Comparison of ENCODE assay signal across 43 cellular contexts in the genomic region with DNA sequence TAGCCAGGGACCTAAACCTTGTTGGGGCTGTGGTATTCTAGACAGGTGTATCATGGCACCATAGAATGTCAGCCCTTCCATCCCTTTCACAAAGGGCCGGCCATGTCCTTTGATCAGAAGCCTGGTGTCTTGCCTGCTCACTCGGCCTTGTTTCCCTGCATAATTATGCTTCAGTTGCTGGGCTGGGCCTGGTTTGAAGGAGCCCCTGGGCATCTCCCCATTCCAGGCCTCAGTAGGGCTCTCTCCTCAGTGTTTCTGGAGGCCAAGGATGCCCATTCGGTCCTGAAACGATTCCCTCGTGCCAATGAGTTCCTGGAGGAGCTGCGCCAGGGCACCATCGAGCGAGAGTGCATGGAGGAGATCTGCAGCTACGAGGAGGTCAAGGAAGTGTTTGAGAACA. TPM values are rescaled to one million over a fixed set of nuclear protein-coding genes. Genes with fewer than 3 reads are reported as not detected.
"Had no signal": no experiment of that assay in that cellular context is flagged by ENCODE, and none has a peak within 500 bp of the region (broad histone marks: within the 10 kb centered on the region; RNA-seq: fewer than 3 reads in every experiment).

No MANE protein-coding gene starts in this region.

- H3K9me3 ChIP-seq: adrenal gland, ascending aorta, body of pancreas, breast epithelium had no signal

- H3K4me3 ChIP-seq: adrenal gland, ascending aorta, body of pancreas, breast epithelium, cardiac muscle cell had no signal

- H3K9me3 Mint-ChIP-seq: activated naive CD4-positive, alpha-beta T cell treated with anti-CD3 and anti-CD28 coated beads for 36 hours; activated naive CD4-positive, alpha-beta T cell treated with anti-CD3 and anti-CD28 coated beads, Interleukin-2, amount 10 ng/mL, durations not matched to agents 7 days and 5 days; activated naive CD4-positive, alpha-beta T cell treated with anti-CD3 and anti-CD28 coated beads, Interleukin-2, amount 50 U/mL, for 24 hours; activated naive CD4-positive, alpha-beta T cell treated with anti-CD3 and anti-CD28 coated beads, Interleukin-2, amount 50 U/mL, for 72 hours; activated naive CD8-positive, alpha-beta T cell treated with anti-CD3 and anti-CD28 coated beads for 36 hours; activated naive CD8-positive, alpha-beta T cell treated with anti-CD3 and anti-CD28 coated beads, Interleukin-2, amount 10 ng/mL, durations not matched to agents 7 days and 5 days; activated naive CD8-positive, alpha-beta T cell treated with anti-CD3 and anti-CD28 coated beads, Interleukin-2, amount 50 U/mL, for 24 hours; activated T-cell treated with anti-CD3 and anti-CD28 coated beads, Interleukin-2, amount 50 U/mL, for 24 hours; activated T-cell treated with anti-CD3 and anti-CD28 coated beads, Interleukin-2, amount 50 U/mL, for 4 hours; activated T-cell treated with anti-CD3 and anti-CD28 coated beads, Interleukin-2, amount 50 U/mL, for 72 hours; activated T-helper 1 cell treated with anti-CD3 and anti-CD28 coated beads, Interleukin-12 subunit alpha, Interleukin-12 subunit beta, Interleukin-2, Interleukin-4 antibody, amounts not matched to agents 30 ng/mL and 10 ng/mL and 1 ng/mL, durations not matched to agents 14 hours and 24 hours and 36 hours; activated T-helper 17 cell treated with anti-CD3 and anti-CD28 coated beads, Interleukin-2, amount 50 U/mL, for 72 hours; activated T-helper 2 cell treated with anti-CD3 and anti-CD28 coated beads, Interferon-gamma antibody, Interleukin-2, Interleukin-4, amounts not matched to agents 10 μg/mL and 5 μg/mL and 100 μg/mL, durations not matched to agents 14 hours and 24 hours and 36 hours; central memory CD8-positive, alpha-beta T cell had no signal

- H3K36me3 ChIP-seq: adrenal gland, ascending aorta, brain microvascular endothelial cell, breast epithelium, cardiac muscle cell had no signal

- H3K27me3 Mint-ChIP-seq: central memory CD8-positive, alpha-beta T cell had no signal

- H3K4me1 ChIP-seq: adrenal gland, ascending aorta, body of pancreas, breast epithelium had no signal

- H3K27ac ChIP-seq: adrenal gland, ascending aorta, body of pancreas, brain microvascular endothelial cell, breast epithelium, cardiac muscle cell had no signal

- H3K36me3 Mint-ChIP-seq: activated naive CD4-positive, alpha-beta T cell treated with anti-CD3 and anti-CD28 coated beads, Interleukin-2, amount 10 ng/mL, durations not matched to agents 7 days and 5 days; activated naive CD4-positive, alpha-beta T cell treated with anti-CD3 and anti-CD28 coated beads, Interleukin-2, amount 50 U/mL, for 24 hours; activated naive CD4-positive, alpha-beta T cell treated with anti-CD3 and anti-CD28 coated beads, Interleukin-2, amount 50 U/mL, for 72 hours; activated naive CD8-positive, alpha-beta T cell; activated naive CD8-positive, alpha-beta T cell treated with anti-CD3 and anti-CD28 coated beads for 36 hours; activated naive CD8-positive, alpha-beta T cell treated with anti-CD3 and anti-CD28 coated beads, Interleukin-2, amount 10 ng/mL, durations not matched to agents 7 days and 5 days; brain had no signal

- DNase-seq: activated effector memory CD4-positive, alpha-beta T cell treated with anti-CD3 and anti-CD28 coated beads, Interleukin-2, amount 50 U/mL, for 16 hours; activated effector memory CD4-positive, alpha-beta T cell treated with Interleukin-2 at 50 U/mL for 16 hours; activated gamma-delta T cell; activated gamma-delta T cell treated with Interleukin-2 at 50 U/mL for 16 hours; activated naive CD4-positive, alpha-beta T cell; activated naive CD4-positive, alpha-beta T cell treated with anti-CD3 and anti-CD28 coated beads for 36 hours; activated naive CD4-positive, alpha-beta T cell treated with anti-CD3 and anti-CD28 coated beads, Interleukin-2, amount 10 ng/mL, durations not matched to agents 7 days and 5 days; activated naive CD4-positive, alpha-beta T cell treated with anti-CD3 and anti-CD28 coated beads, Interleukin-2, amount 50 U/mL, for 16 hours; activated naive CD4-positive, alpha-beta T cell treated with Interleukin-2 at 50 U/mL for 16 hours; activated naive CD8-positive, alpha-beta T cell treated with anti-CD3 and anti-CD28 coated beads for 36 hours; activated naive CD8-positive, alpha-beta T cell treated with anti-CD3 and anti-CD28 coated beads, Interleukin-2, amount 10 ng/mL, durations not matched to agents 7 days and 5 days; activated naive CD8-positive, alpha-beta T cell treated with anti-CD3 and anti-CD28 coated beads, Interleukin-2, amount 50 U/mL, for 24 hours; activated T-cell treated with anti-CD3 and anti-CD28 coated beads for 4 hours; activated T-cell treated with anti-CD3 and anti-CD28 coated beads, Interleukin-2, amount 50 U/mL, for 1 hour; activated T-cell treated with anti-CD3 and anti-CD28 coated beads, Interleukin-2, amount 50 U/mL, for 24 hours; activated T-cell treated with anti-CD3 and anti-CD28 coated beads, Interleukin-2, amount 50 U/mL, for 4 hours; activated T-cell treated with anti-CD3 and anti-CD28 coated beads, Interleukin-2, amount 50 U/mL, for 48 hours; activated T-cell treated with anti-CD3 and anti-CD28 coated beads, Interleukin-2, amount 50 U/mL, for 72 hours; adrenal gland; amniotic stem cell; amygdala; anterior cingulate cortex; aorta; body of pancreas; brain microvascular endothelial cell; caudate nucleus; central memory CD4-positive, alpha-beta T cell; cerebellar nuclear complex had no signal

- ATAC-seq: activated naive CD4-positive, alpha-beta T cell treated with anti-CD3 and anti-CD28 coated beads, Interleukin-2, amount 50 U/mL, for 72 hours; activated naive CD8-positive, alpha-beta T cell treated with anti-CD3 and anti-CD28 coated beads, Interleukin-2, amount 50 U/mL, for 24 hours; activated T-cell treated with anti-CD3 and anti-CD28 coated beads, Interleukin-2, amount 50 U/mL, for 4 hours; activated T-cell treated with anti-CD3 and anti-CD28 coated beads, Interleukin-2, amount 50 U/mL, for 72 hours; activated T-helper 17 cell treated with anti-CD3 and anti-CD28 coated beads, Interleukin-2, amount 50 U/mL, for 72 hours; body of pancreas had no signal

- H3K4me1 Mint-ChIP-seq: activated naive CD4-positive, alpha-beta T cell treated with anti-CD3 and anti-CD28 coated beads, Interleukin-2, amount 10 ng/mL, durations not matched to agents 7 days and 5 days; activated naive CD4-positive, alpha-beta T cell treated with anti-CD3 and anti-CD28 coated beads, Interleukin-2, amount 50 U/mL, for 24 hours; activated naive CD8-positive, alpha-beta T cell treated with anti-CD3 and anti-CD28 coated beads, Interleukin-2, amount 10 ng/mL, durations not matched to agents 7 days and 5 days; activated naive CD8-positive, alpha-beta T cell treated with anti-CD3 and anti-CD28 coated beads, Interleukin-2, amount 50 U/mL, for 24 hours; activated T-helper 17 cell treated with anti-CD3 and anti-CD28 coated beads, Interleukin-2, amount 50 U/mL, for 72 hours; central memory CD8-positive, alpha-beta T cell had no signal

- H3K27me3 ChIP-seq: ascending aorta, body of pancreas, brain microvascular endothelial cell, cardiac muscle cell had no signal

- H3K27ac Mint-ChIP-seq: activated naive CD4-positive, alpha-beta T cell treated with anti-CD3 and anti-CD28 coated beads for 36 hours; activated naive CD4-positive, alpha-beta T cell treated with anti-CD3 and anti-CD28 coated beads, Interleukin-2, amount 10 ng/mL, durations not matched to agents 7 days and 5 days; activated naive CD4-positive, alpha-beta T cell treated with anti-CD3 and anti-CD28 coated beads, Interleukin-2, amount 50 U/mL, for 24 hours; activated naive CD4-positive, alpha-beta T cell treated with anti-CD3 and anti-CD28 coated beads, Interleukin-2, amount 50 U/mL, for 72 hours; activated naive CD8-positive, alpha-beta T cell; activated naive CD8-positive, alpha-beta T cell treated with anti-CD3 and anti-CD28 coated beads for 36 hours; activated naive CD8-positive, alpha-beta T cell treated with anti-CD3 and anti-CD28 coated beads, Interleukin-2, amount 10 ng/mL, durations not matched to agents 7 days and 5 days; activated naive CD8-positive, alpha-beta T cell treated with anti-CD3 and anti-CD28 coated beads, Interleukin-2, amount 50 U/mL, for 24 hours; activated T-cell treated with anti-CD3 and anti-CD28 coated beads, Interleukin-2, amount 50 U/mL, for 24 hours; activated T-cell treated with anti-CD3 and anti-CD28 coated beads, Interleukin-2, amount 50 U/mL, for 72 hours; activated T-helper 1 cell treated with anti-CD3 and anti-CD28 coated beads, Interleukin-12 subunit alpha, Interleukin-12 subunit beta, Interleukin-2, Interleukin-4 antibody, amounts not matched to agents 30 ng/mL and 10 ng/mL and 1 ng/mL, durations not matched to agents 14 hours and 24 hours and 36 hours; activated T-helper 17 cell treated with anti-CD3 and anti-CD28 coated beads, Interleukin-2, amount 50 U/mL, for 72 hours; activated T-helper 2 cell treated with anti-CD3 and anti-CD28 coated beads, Interferon-gamma antibody, Interleukin-2, Interleukin-4, amounts not matched to agents 10 μg/mL and 5 μg/mL and 100 μg/mL, durations not matched to agents 14 hours and 24 hours and 36 hours; brain had no signal

- H3K4me3 Mint-ChIP-seq: activated naive CD4-positive, alpha-beta T cell treated with anti-CD3 and anti-CD28 coated beads for 36 hours; activated naive CD4-positive, alpha-beta T cell treated with anti-CD3 and anti-CD28 coated beads, Interleukin-2, amount 10 ng/mL, durations not matched to agents 7 days and 5 days; activated naive CD4-positive, alpha-beta T cell treated with anti-CD3 and anti-CD28 coated beads, Interleukin-2, amount 50 U/mL, for 24 hours; activated naive CD8-positive, alpha-beta T cell; activated naive CD8-positive, alpha-beta T cell treated with anti-CD3 and anti-CD28 coated beads for 36 hours; activated naive CD8-positive, alpha-beta T cell treated with anti-CD3 and anti-CD28 coated beads, Interleukin-2, amount 10 ng/mL, durations not matched to agents 7 days and 5 days; activated naive CD8-positive, alpha-beta T cell treated with anti-CD3 and anti-CD28 coated beads, Interleukin-2, amount 50 U/mL, for 24 hours; activated T-cell treated with anti-CD3 and anti-CD28 coated beads, Interleukin-2, amount 50 U/mL, for 24 hours; activated T-cell treated with anti-CD3 and anti-CD28 coated beads, Interleukin-2, amount 50 U/mL, for 4 hours; activated T-cell treated with anti-CD3 and anti-CD28 coated beads, Interleukin-2, amount 50 U/mL, for 72 hours; activated T-helper 1 cell treated with anti-CD3 and anti-CD28 coated beads, Interleukin-12 subunit alpha, Interleukin-12 subunit beta, Interleukin-2, Interleukin-4 antibody, amounts not matched to agents 30 ng/mL and 10 ng/mL and 1 ng/mL, durations not matched to agents 14 hours and 24 hours and 36 hours; activated T-helper 17 cell treated with anti-CD3 and anti-CD28 coated beads, Interleukin-2, amount 50 U/mL, for 72 hours; brain; central memory CD8-positive, alpha-beta T cell had no signal

RNA-seq across cellular contexts. Expression of a gene that starts 4.5 kb away (rescaled TPM):
- total RNA-seq: activated naive CD4-positive, alpha-beta T cell treated with anti-CD3 and anti-CD28 coated beads for 36 hours; activated naive CD4-positive, alpha-beta T cell treated with anti-CD3 and anti-CD28 coated beads, Interleukin-2, amount 50 U/mL, for 72 hours; activated naive CD8-positive, alpha-beta T cell treated with anti-CD3 and anti-CD28 coated beads for 36 hours; activated naive CD8-positive, alpha-beta T cell treated with anti-CD3 and anti-CD28 coated beads, Interleukin-2, amount 10 ng/mL, durations not matched to agents 7 days and 5 days; activated T-cell treated with anti-CD3 and anti-CD28 coated beads, Interleukin-2, amount 50 U/mL, for 4 hours; activated T-cell treated with anti-CD3 and anti-CD28 coated beads, Interleukin-2, amount 50 U/mL, for 72 hours; activated T-helper 1 cell treated with anti-CD3 and anti-CD28 coated beads, Interleukin-12 subunit alpha, Interleukin-12 subunit beta, Interleukin-2, Interleukin-4 antibody, amounts not matched to agents 30 ng/mL and 10 ng/mL and 1 ng/mL, durations not matched to agents 14 hours and 24 hours and 36 hours; activated T-helper 17 cell treated with anti-CD3 and anti-CD28 coated beads, Interleukin-2, amount 50 U/mL, for 72 hours; activated T-helper 2 cell treated with anti-CD3 and anti-CD28 coated beads, Interferon-gamma antibody, Interleukin-2, Interleukin-4, amounts not matched to agents 10 μg/mL and 5 μg/mL and 100 μg/mL, durations not matched to agents 14 hours and 24 hours and 36 hours; ascending aorta; bronchial epithelial cell had no signal
- polyA plus RNA-seq: aorta had no signal

RNA-seq across cellular contexts. Expression of a gene that starts 16.1 kb away (rescaled TPM):
- total RNA-seq: activated naive CD4-positive, alpha-beta T cell treated with anti-CD3 and anti-CD28 coated beads for 36 hours; activated naive CD4-positive, alpha-beta T cell treated with anti-CD3 and anti-CD28 coated beads, Interleukin-2, amount 50 U/mL, for 72 hours; activated naive CD8-positive, alpha-beta T cell treated with anti-CD3 and anti-CD28 coated beads for 36 hours; activated naive CD8-positive, alpha-beta T cell treated with anti-CD3 and anti-CD28 coated beads, Interleukin-2, amount 10 ng/mL, durations not matched to agents 7 days and 5 days; activated T-cell treated with anti-CD3 and anti-CD28 coated beads, Interleukin-2, amount 50 U/mL, for 4 hours; activated T-cell treated with anti-CD3 and anti-CD28 coated beads, Interleukin-2, amount 50 U/mL, for 72 hours; activated T-helper 1 cell treated with anti-CD3 and anti-CD28 coated beads, Interleukin-12 subunit alpha, Interleukin-12 subunit beta, Interleukin-2, Interleukin-4 antibody, amounts not matched to agents 30 ng/mL and 10 ng/mL and 1 ng/mL, durations not matched to agents 14 hours and 24 hours and 36 hours; activated T-helper 17 cell treated with anti-CD3 and anti-CD28 coated beads, Interleukin-2, amount 50 U/mL, for 72 hours; activated T-helper 2 cell treated with anti-CD3 and anti-CD28 coated beads, Interferon-gamma antibody, Interleukin-2, Interleukin-4, amounts not matched to agents 10 μg/mL and 5 μg/mL and 100 μg/mL, durations not matched to agents 14 hours and 24 hours and 36 hours; aorta; ascending aorta; astrocyte; body of pancreas; breast epithelium; bronchial epithelial cell; cerebellum had no signal
- polyA plus RNA-seq: aorta, cardiac muscle cell had no signal

RNA-seq across cellular contexts. Expression of a gene that starts 34.8 kb away (rescaled TPM):
- total RNA-seq: activated naive CD4-positive, alpha-beta T cell treated with anti-CD3 and anti-CD28 coated beads for 36 hours; activated naive CD4-positive, alpha-beta T cell treated with anti-CD3 and anti-CD28 coated beads, Interleukin-2, amount 50 U/mL, for 72 hours; activated naive CD8-positive, alpha-beta T cell treated with anti-CD3 and anti-CD28 coated beads for 36 hours; activated naive CD8-positive, alpha-beta T cell treated with anti-CD3 and anti-CD28 coated beads, Interleukin-2, amount 10 ng/mL, durations not matched to agents 7 days and 5 days; activated T-cell treated with anti-CD3 and anti-CD28 coated beads, Interleukin-2, amount 50 U/mL, for 4 hours; activated T-cell treated with anti-CD3 and anti-CD28 coated beads, Interleukin-2, amount 50 U/mL, for 72 hours; activated T-helper 1 cell treated with anti-CD3 and anti-CD28 coated beads, Interleukin-12 subunit alpha, Interleukin-12 subunit beta, Interleukin-2, Interleukin-4 antibody, amounts not matched to agents 30 ng/mL and 10 ng/mL and 1 ng/mL, durations not matched to agents 14 hours and 24 hours and 36 hours; activated T-helper 17 cell treated with anti-CD3 and anti-CD28 coated beads, Interleukin-2, amount 50 U/mL, for 72 hours; activated T-helper 2 cell treated with anti-CD3 and anti-CD28 coated beads, Interferon-gamma antibody, Interleukin-2, Interleukin-4, amounts not matched to agents 10 μg/mL and 5 μg/mL and 100 μg/mL, durations not matched to agents 14 hours and 24 hours and 36 hours; adrenal gland; aorta; ascending aorta; astrocyte; body of pancreas; breast epithelium; bronchial epithelial cell; cardiac muscle cell; cerebellum had no signal
- polyA plus RNA-seq: adipose tissue, adrenal gland, aorta, cardiac muscle cell had no signal
